Comparison of ENCODE assay signal across 1 cellular context in the genomic region with DNA sequence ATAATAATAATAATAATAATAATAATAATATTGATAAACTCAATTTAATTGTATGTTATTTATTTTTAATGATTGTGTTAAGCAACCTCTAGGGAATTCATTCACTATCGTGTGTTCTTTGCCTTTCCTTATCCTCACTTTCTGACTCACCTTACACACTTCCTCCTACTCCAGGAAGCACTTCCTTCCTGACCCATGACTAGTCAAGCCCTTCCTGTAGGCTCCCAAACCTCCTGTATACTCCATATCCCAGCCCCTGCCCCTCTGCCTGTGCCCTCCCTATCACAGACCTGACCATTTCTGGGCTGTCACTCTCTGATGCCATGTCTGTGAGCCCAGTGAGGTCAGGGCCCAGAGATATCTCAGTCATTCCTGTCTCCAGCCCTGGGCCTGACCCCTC.
TF ChIP-seq lines count a peak whose summit lies in the region.

No MANE protein-coding gene starts in this region.

TF ChIP-seq in HEK293, 187 proteins besides CTCF, POLR2A, EP300 and RAD21 (continued from another document):
- TF ChIP-seq, protein P1, sequence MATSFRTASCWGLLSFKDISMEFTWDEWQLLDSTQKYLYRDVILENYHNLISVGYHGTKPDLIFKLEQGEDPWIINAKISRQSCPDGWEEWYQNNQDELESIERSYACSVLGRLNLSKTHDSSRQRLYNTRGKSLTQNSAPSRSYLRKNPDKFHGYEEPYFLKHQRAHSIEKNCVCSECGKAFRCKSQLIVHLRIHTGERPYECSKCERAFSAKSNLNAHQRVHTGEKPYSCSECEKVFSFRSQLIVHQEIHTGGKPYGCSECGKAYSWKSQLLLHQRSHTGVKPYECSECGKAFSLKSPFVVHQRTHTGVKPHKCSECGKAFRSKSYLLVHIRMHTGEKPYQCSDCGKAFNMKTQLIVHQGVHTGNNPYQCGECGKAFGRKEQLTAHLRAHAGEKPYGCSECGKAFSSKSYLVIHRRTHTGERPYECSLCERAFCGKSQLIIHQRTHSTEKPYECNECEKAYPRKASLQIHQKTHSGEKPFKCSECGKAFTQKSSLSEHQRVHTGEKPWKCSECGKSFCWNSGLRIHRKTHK (tag by site-specific recombination; IDR thresholded peaks at IDR 0.05), result no peak
- TF ChIP-seq GLIS1 (tag by site-specific recombination; IDR thresholded peaks at IDR 0.05), result no peak
- TF ChIP-seq OSR2 (tag by site-specific recombination; IDR thresholded peaks at IDR 0.05), result no peak
- no peak for TF ChIP-seq ZXDB (tag by site-specific recombination; IDR thresholded peaks at IDR 0.05)
